1 cellular context compared by ENCODE assay signal in genomic region chr19:58380037-58380735, GRCh38.
TF ChIP-seq lines count a peak whose summit lies in the region.

No MANE protein-coding gene starts in this region.

TF ChIP-seq in GM23338, 12 proteins besides CTCF, POLR2A, EP300 and RAD21 (continued from another document):
- TF ChIP-seq ZNF462 (CRISPR knock-in tag; IDR thresholded peaks at IDR 0.05) = no peak
